ENCODE assay signal across 25 cellular contexts in genomic region chr6:112320561-112321300, GRCh38. TPM values are rescaled to one million over a fixed set of nuclear protein-coding genes. Genes with fewer than 3 reads are reported as not detected.
"Had no signal": no experiment of that assay in that cellular context is flagged by ENCODE, and none has a peak within 500 bp of the region (broad histone marks: within the 10 kb centered on the region; RNA-seq: fewer than 3 reads in every experiment).

No MANE protein-coding gene starts in this region.

- H3K4me2 ChIP-seq: hepatocyte, smooth muscle cell had no signal

- H3K4me3 ChIP-seq: adrenal gland, cardiac muscle cell, hepatocyte, lower lobe of right lung, prostate gland, smooth muscle cell, testis had no signal

- ATAC-seq: activated CD4-positive, alpha-beta T cell treated with anti-CD3 and anti-CD28 coated beads for 36 hours; activated naive CD4-positive, alpha-beta T cell treated with anti-CD3 and anti-CD28 coated beads, Interleukin-2, amount 50 U/mL, for 72 hours; esophagus mucosa; left colon; lower lobe of right lung; right cardiac atrium; stimulated activated memory B cell treated with anti-CD40 and anti-IgM and Interleukin-4, amounts not matched to agents 10 μg/mL and 1 μg/mL and 100 μg/mL, for 72 hours had no signal

- H3K27ac ChIP-seq: adrenal gland, cardiac muscle cell, hepatocyte, lower lobe of right lung, prostate gland, testis had no signal

- DNase-seq: activated CD4-positive, alpha-beta T cell treated with anti-CD3 and anti-CD28 coated beads for 36 hours; activated CD4-positive, alpha-beta T cell treated with anti-CD3 and anti-CD28 coated beads, Interleukin-2, amount 50 U/mL, for 48 hours; activated gamma-delta T cell treated with Interleukin-2 at 50 U/mL for 16 hours; adrenal gland; endodermal cell; islet precursor cell; left colon; lower lobe of right lung; midbrain; occipital lobe; right cardiac atrium; stimulated activated CD4-positive, alpha-beta T cell treated with anti-CD3 and anti-CD28 coated beads, Interleukin-4, amount 100 ng/mL, for 4 hours; SW 1271; T-helper 2 cell; testis had no signal

- H3K36me3 ChIP-seq: adrenal gland, cardiac muscle cell, lower lobe of right lung, prostate gland had no signal

- H3K9me3 ChIP-seq: adrenal gland, lower lobe of right lung, prostate gland, testis had no signal

- H2AFZ ChIP-seq: hepatocyte had no signal

- H3K4me1 ChIP-seq: adrenal gland, lower lobe of right lung, prostate gland had no signal

- H3K27me3 ChIP-seq: adrenal gland, cardiac muscle cell, hepatocyte, testis had no signal

RNA-seq across cellular contexts. Expression of gene RFPL4B, which starts 26.4 kb away (rescaled TPM):
- total RNA-seq: activated CD4-positive, alpha-beta T cell treated with anti-CD3 and anti-CD28 coated beads for 36 hours; activated naive CD4-positive, alpha-beta T cell treated with anti-CD3 and anti-CD28 coated beads, Interleukin-2, amount 50 U/mL, for 72 hours; activated T-helper 1 cell treated with anti-CD3 and anti-CD28 coated beads, Interleukin-12 subunit alpha, Interleukin-12 subunit beta, Interleukin-2, Interleukin-4 antibody, amounts not matched to agents 30 ng/mL and 10 ng/mL and 1 ng/mL, durations not matched to agents 14 hours and 24 hours and 36 hours; adrenal gland; cardiac muscle cell; endodermal cell; esophagus mucosa; hepatocyte; left colon; lower lobe of right lung; myocyte; occipital lobe; right cardiac atrium; smooth muscle cell had no signal
- polyA plus RNA-seq: adrenal gland, cardiac muscle cell, hepatocyte, neural cell, right cardiac atrium, smooth muscle cell had no signal
